In the genomic region with DNA sequence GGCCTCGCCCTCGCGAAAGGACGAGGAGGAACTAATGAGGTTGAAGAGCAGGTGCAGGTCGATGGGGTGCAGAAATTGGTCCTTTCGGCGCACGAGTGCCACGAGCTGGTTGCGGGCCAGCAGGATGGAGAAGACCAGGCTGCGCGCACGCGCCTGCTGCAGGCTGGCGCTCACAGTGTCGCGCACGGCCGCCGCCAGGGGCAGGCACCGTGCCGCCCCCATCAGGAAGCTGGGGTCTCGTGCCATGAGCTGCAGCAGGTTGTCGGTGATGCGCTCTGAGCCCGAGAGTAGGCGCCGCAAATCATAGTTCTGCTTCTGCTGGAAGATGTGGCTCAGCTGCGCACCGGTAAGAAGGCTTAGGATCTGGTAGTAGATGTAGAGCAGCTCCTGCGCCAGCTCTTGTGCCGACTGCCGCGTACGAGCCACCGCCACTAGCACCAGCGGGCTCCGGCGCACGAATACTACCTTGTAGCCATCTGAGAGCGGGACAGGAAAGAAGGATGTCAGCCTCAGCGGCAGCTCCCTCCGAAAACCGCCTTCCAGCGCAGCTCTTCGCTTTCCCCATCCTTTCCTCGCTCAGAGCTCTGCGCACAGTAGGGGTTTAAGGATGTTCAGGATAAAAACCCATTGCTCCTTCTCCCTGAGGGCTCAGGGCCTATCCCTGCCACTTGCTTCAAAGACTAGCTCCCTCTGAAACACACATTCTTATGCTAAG, we compare ENCODE assay signal across 1 cellular context.
TF ChIP-seq lines count a peak whose summit lies in the region.

No MANE protein-coding gene starts in this region.

TF ChIP-seq in WTC11, 78 proteins besides CTCF, POLR2A, EP300 and RAD21 (continued from another document):
- TF ChIP-seq, protein P1, sequence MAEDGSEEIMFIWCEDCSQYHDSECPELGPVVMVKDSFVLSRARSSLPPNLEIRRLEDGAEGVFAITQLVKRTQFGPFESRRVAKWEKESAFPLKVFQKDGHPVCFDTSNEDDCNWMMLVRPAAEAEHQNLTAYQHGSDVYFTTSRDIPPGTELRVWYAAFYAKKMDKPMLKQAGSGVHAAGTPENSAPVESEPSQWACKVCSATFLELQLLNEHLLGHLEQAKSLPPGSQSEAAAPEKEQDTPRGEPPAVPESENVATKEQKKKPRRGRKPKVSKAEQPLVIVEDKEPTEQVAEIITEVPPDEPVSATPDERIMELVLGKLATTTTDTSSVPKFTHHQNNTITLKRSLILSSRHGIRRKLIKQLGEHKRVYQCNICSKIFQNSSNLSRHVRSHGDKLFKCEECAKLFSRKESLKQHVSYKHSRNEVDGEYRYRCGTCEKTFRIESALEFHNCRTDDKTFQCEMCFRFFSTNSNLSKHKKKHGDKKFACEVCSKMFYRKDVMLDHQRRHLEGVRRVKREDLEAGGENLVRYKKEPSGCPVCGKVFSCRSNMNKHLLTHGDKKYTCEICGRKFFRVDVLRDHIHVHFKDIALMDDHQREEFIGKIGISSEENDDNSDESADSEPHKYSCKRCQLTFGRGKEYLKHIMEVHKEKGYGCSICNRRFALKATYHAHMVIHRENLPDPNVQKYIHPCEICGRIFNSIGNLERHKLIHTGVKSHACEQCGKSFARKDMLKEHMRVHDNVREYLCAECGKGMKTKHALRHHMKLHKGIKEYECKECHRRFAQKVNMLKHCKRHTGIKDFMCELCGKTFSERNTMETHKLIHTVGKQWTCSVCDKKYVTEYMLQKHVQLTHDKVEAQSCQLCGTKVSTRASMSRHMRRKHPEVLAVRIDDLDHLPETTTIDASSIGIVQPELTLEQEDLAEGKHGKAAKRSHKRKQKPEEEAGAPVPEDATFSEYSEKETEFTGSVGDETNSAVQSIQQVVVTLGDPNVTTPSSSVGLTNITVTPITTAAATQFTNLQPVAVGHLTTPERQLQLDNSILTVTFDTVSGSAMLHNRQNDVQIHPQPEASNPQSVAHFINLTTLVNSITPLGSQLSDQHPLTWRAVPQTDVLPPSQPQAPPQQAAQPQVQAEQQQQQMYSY (CRISPR knock-in tag; IDR thresholded peaks at IDR 0.05) = peak; percentile 65
- TF ChIP-seq ZNF396 (CRISPR knock-in tag; IDR thresholded peaks at IDR 0.05; ENCODE audit: borderline replicate concordance) (no peak), CREB1 (CRISPR knock-in tag; IDR thresholded peaks at IDR 0.05) (no peak), TEAD1 (CRISPR knock-in tag; IDR thresholded peaks at IDR 0.05) (no peak), NFATC4 (CRISPR knock-in tag; IDR thresholded peaks at IDR 0.05) (no peak), SP1 (CRISPR knock-in tag; conservative IDR thresholded peaks at IDR 0.05) (peak; percentile 13; the same call in 1 of the 2 replicates), HMGA2 (CRISPR knock-in tag; IDR thresholded peaks at IDR 0.05) (no peak), PREB (CRISPR knock-in tag; IDR thresholded peaks at IDR 0.05; ENCODE audit: borderline replicate concordance) (no peak), ZNF219 (CRISPR knock-in tag; IDR thresholded peaks at IDR 0.05; ENCODE audit: borderline replicate concordance) (no peak), KAT7 (CRISPR knock-in tag; IDR thresholded peaks at IDR 0.05; ENCODE audit: borderline replicate concordance) (no peak), ZNF121 (CRISPR knock-in tag; IDR thresholded peaks at IDR 0.05) (peak; percentile 43; the same call in 1 of the 2 replicates), NFE2L1 (CRISPR knock-in tag; IDR thresholded peaks at IDR 0.05) (no peak), TEAD4 (CRISPR knock-in tag; IDR thresholded peaks at IDR 0.05) (no peak), FOXP4 (CRISPR knock-in tag; IDR thresholded peaks at IDR 0.05) (peak; percentile 54; the same call in 1 of the 2 replicates)
- TF ChIP-seq, protein P2, sequence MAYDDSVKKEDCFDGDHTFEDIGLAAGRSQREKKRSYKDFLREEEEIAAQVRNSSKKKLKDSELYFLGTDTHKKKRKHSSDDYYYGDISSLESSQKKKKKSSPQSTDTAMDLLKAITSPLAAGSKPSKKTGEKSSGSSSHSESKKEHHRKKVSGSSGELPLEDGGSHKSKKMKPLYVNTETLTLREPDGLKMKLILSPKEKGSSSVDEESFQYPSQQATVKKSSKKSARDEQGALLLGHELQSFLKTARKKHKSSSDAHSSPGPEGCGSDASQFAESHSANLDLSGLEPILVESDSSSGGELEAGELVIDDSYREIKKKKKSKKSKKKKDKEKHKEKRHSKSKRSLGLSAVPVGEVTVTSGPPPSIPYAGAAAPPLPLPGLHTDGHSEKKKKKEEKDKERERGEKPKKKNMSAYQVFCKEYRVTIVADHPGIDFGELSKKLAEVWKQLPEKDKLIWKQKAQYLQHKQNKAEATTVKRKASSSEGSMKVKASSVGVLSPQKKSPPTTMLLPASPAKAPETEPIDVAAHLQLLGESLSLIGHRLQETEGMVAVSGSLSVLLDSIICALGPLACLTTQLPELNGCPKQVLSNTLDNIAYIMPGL (CRISPR knock-in tag; IDR thresholded peaks at IDR 0.05) = peak; percentile 32; the same call in 1 of the 2 replicates
- TF ChIP-seq, protein P3, sequence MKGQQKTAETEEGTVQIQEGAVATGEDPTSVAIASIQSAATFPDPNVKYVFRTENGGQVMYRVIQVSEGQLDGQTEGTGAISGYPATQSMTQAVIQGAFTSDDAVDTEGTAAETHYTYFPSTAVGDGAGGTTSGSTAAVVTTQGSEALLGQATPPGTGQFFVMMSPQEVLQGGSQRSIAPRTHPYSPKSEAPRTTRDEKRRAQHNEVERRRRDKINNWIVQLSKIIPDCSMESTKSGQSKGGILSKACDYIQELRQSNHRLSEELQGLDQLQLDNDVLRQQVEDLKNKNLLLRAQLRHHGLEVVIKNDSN (CRISPR knock-in tag; IDR thresholded peaks at IDR 0.05) = no peak
- TF ChIP-seq, protein P4, sequence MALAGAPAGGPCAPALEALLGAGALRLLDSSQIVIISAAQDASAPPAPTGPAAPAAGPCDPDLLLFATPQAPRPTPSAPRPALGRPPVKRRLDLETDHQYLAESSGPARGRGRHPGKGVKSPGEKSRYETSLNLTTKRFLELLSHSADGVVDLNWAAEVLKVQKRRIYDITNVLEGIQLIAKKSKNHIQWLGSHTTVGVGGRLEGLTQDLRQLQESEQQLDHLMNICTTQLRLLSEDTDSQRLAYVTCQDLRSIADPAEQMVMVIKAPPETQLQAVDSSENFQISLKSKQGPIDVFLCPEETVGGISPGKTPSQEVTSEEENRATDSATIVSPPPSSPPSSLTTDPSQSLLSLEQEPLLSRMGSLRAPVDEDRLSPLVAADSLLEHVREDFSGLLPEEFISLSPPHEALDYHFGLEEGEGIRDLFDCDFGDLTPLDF (CRISPR knock-in tag; IDR thresholded peaks at IDR 0.05) = no peak
